In the genomic region with DNA sequence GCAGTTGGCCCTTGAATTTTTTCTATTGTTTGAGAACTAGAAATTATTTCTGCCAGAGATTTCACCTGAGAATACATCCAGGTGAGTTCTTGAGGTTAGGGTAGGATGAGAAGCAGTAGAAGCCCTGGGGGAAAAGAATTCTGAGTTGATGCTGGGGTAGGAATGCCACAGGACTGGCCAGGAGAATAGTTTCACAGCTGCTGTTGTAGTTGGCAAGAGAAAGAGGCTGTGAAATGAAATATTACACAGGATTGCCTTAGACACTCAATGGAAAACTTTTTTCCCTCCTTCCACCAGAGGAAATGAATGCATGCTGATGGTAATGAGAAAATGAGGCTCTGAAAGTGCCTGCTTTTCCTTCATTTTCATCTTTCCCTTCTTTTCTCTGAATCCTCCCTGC, we compare ENCODE assay signal across 1 cellular context.
TF ChIP-seq lines count a peak whose summit lies in the region.

No MANE protein-coding gene starts in this region.

TF ChIP-seq in IMR-90, 13 proteins besides CTCF, POLR2A, EP300 and RAD21:
- TF ChIP-seq RCOR1 (IDR thresholded peaks at IDR 0.05; ENCODE audit: insufficient replicate concordance, low read length) (no peak), SMC3 (IDR thresholded peaks at IDR 0.05; ENCODE audit: low read depth, low read length) (no peak), FOS (IDR thresholded peaks at IDR 0.05; ENCODE audit: low read depth, low read length) (no peak), USF2 (IDR thresholded peaks at IDR 0.05; ENCODE audit: low read depth, low read length) (no peak), MAZ (IDR thresholded peaks at IDR 0.05; ENCODE audit: borderline replicate concordance, low read depth, low read length) (no peak), ELK1 (IDR thresholded peaks at IDR 0.05; ENCODE audit: borderline replicate concordance, low read depth, low read length) (no peak), CEBPB (IDR thresholded peaks at IDR 0.05; ENCODE audit: low read depth, low read length) (no peak), RFX5 (IDR thresholded peaks at IDR 0.05; ENCODE audit: low read depth, low read length) (no peak), MAFK (IDR thresholded peaks at IDR 0.05; ENCODE audit: low read depth, low read length) (no peak), NFE2L2 (IDR thresholded peaks at IDR 0.05; ENCODE audit: low read depth, low read length) (no peak), MXI1 (IDR thresholded peaks at IDR 0.05; ENCODE audit: borderline replicate concordance, low read depth, low read length) (no peak), CHD1 (IDR thresholded peaks at IDR 0.05; ENCODE audit: low read depth, low read length) (no peak), BHLHE40 (IDR thresholded peaks at IDR 0.05; ENCODE audit: low read depth, low read length) (no peak)
